Comparison of ENCODE assay signal across 36 cellular contexts in the genomic region with DNA sequence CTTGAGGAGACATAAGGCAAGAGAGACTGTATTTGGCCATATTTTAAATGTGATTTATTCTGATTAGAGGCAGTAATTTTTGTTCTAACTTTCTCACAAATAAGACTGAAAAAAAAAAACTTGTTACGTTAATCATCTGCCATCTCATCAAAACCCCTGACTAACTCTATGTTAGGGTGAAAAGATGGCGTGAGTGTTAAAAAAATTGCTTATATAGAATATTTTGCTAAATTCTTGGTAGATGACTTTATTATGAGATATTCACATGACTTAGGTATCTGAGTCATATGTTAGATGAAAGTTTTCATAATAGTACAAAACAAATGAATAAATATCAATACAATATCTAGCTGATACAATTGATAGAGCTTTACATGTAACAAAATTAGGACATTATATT.
"Had no signal": no experiment of that assay in that cellular context is flagged by ENCODE, and none has a peak within 500 bp of the region (broad histone marks: within the 10 kb centered on the region; RNA-seq: fewer than 3 reads in every experiment).

No MANE protein-coding gene starts in this region.

- H3K4me1 ChIP-seq: adrenal gland, body of pancreas, breast epithelium had no signal

- H3K27me3 Mint-ChIP-seq: activated CD4-positive, alpha-beta memory T cell treated with anti-CD3 and anti-CD28 coated beads, Interleukin-2, amount 10 ng/mL, durations not matched to agents 7 days and 5 days; activated CD4-positive, alpha-beta T cell treated with anti-CD3 and anti-CD28 coated beads for 36 hours; activated CD4-positive, alpha-beta T cell treated with anti-CD3 and anti-CD28 coated beads, Interleukin-2, amount 10 ng/mL, durations not matched to agents 7 days and 5 days; activated naive CD8-positive, alpha-beta T cell treated with anti-CD3 and anti-CD28 coated beads for 36 hours; activated T-helper 17 cell treated with anti-CD3 and anti-CD28 coated beads, Interleukin-2, amount 50 U/mL, for 72 hours had no signal

- DNase-seq: activated CD4-positive, alpha-beta memory T cell treated with anti-CD3 and anti-CD28 coated beads, Interleukin-2, amount 10 ng/mL, durations not matched to agents 7 days and 5 days; activated CD4-positive, alpha-beta T cell treated with anti-CD3 and anti-CD28 coated beads for 1 hour; activated CD4-positive, alpha-beta T cell treated with anti-CD3 and anti-CD28 coated beads for 36 hours; activated CD4-positive, alpha-beta T cell treated with anti-CD3 and anti-CD28 coated beads for 48 hours; activated CD4-positive, alpha-beta T cell treated with anti-CD3 and anti-CD28 coated beads, Interleukin-2, amount 10 ng/mL, durations not matched to agents 7 days and 5 days; activated CD4-positive, alpha-beta T cell treated with anti-CD3 and anti-CD28 coated beads, Interleukin-2, amount 50 U/mL, for 48 hours; activated CD4-positive, CD25-positive, alpha-beta regulatory T cell; activated CD8-positive, alpha-beta memory T cell treated with anti-CD3 and anti-CD28 coated beads, Interleukin-2, amount 50 U/mL, for 4 hours; activated effector memory CD4-positive, alpha-beta T cell treated with anti-CD3 and anti-CD28 coated beads, Interleukin-2, amount 50 U/mL, for 16 hours; activated gamma-delta T cell treated with Interleukin-2 at 50 U/mL for 16 hours; activated naive CD4-positive, alpha-beta T cell; activated naive CD4-positive, alpha-beta T cell treated with anti-CD3 and anti-CD28 coated beads for 36 hours; activated naive CD4-positive, alpha-beta T cell treated with anti-CD3 and anti-CD28 coated beads, Interleukin-2, amount 50 U/mL, for 16 hours; activated naive CD8-positive, alpha-beta T cell treated with anti-CD3 and anti-CD28 coated beads for 36 hours; activated T-cell treated with anti-CD3 and anti-CD28 coated beads for 4 hours; activated T-cell treated with anti-CD3 and anti-CD28 coated beads, Interleukin-2, amount 50 U/mL, for 1 hour; activated T-cell treated with anti-CD3 and anti-CD28 coated beads, Interleukin-2, amount 50 U/mL, for 4 hours; activated T-cell treated with anti-CD3 and anti-CD28 coated beads, Interleukin-2, amount 50 U/mL, for 72 hours; adrenal gland; amniotic stem cell; aorta; body of pancreas; brain microvascular endothelial cell; central memory CD4-positive, alpha-beta T cell; T-helper 1 cell; T-helper 2 cell; T-helper 9 cell; WERI-Rb-1 had no signal

- ATAC-seq: activated CD4-positive, alpha-beta T cell treated with anti-CD3 and anti-CD28 coated beads for 36 hours; activated CD4-positive, CD25-positive, alpha-beta regulatory T cell treated with anti-CD3 and anti-CD28 coated beads, Interleukin-2, amount 50 U/mL, for 24 hours; activated naive CD4-positive, alpha-beta T cell treated with anti-CD3 and anti-CD28 coated beads, Interleukin-2, amount 50 U/mL, for 72 hours; activated T-cell treated with anti-CD3 and anti-CD28 coated beads, Interleukin-2, amount 50 U/mL, for 4 hours; activated T-cell treated with anti-CD3 and anti-CD28 coated beads, Interleukin-2, amount 50 U/mL, for 72 hours; activated T-helper 17 cell treated with anti-CD3 and anti-CD28 coated beads, Interleukin-2, amount 50 U/mL, for 72 hours; body of pancreas; WTC11 had no signal

- H3K27me3 ChIP-seq: adrenal gland, body of pancreas, brain microvascular endothelial cell, breast epithelium had no signal

- H3K4me3 Mint-ChIP-seq: activated CD4-positive, alpha-beta memory T cell treated with anti-CD3 and anti-CD28 coated beads, Interleukin-2, amount 10 ng/mL, durations not matched to agents 7 days and 5 days; activated CD4-positive, alpha-beta T cell treated with anti-CD3 and anti-CD28 coated beads for 36 hours; activated CD4-positive, alpha-beta T cell treated with anti-CD3 and anti-CD28 coated beads, Interleukin-2, amount 10 ng/mL, durations not matched to agents 7 days and 5 days; activated naive CD4-positive, alpha-beta T cell treated with anti-CD3 and anti-CD28 coated beads for 36 hours; activated naive CD8-positive, alpha-beta T cell treated with anti-CD3 and anti-CD28 coated beads for 36 hours; activated T-cell treated with anti-CD3 and anti-CD28 coated beads, Interleukin-2, amount 50 U/mL, for 4 hours; activated T-cell treated with anti-CD3 and anti-CD28 coated beads, Interleukin-2, amount 50 U/mL, for 72 hours; activated T-helper 1 cell treated with anti-CD3 and anti-CD28 coated beads, Interleukin-12 subunit alpha, Interleukin-12 subunit beta, Interleukin-2, Interleukin-4 antibody, amounts not matched to agents 30 ng/mL and 10 ng/mL and 1 ng/mL, durations not matched to agents 14 hours and 24 hours and 36 hours; activated T-helper 17 cell treated with anti-CD3 and anti-CD28 coated beads, Interleukin-2, amount 50 U/mL, for 72 hours; T-helper 1 cell treated with Interleukin-12 subunit alpha and Interleukin-12 subunit beta and Interleukin-4 antibody, amounts not matched to agents 30 μg/mL and 1 μg/mL, for 36 hours; T-helper 2 cell treated with Interferon-gamma antibody and Interleukin-4, amounts not matched to agents 5 μg/mL and 100 μg/mL, for 36 hours; WTC11 had no signal

- H3K4me3 ChIP-seq: adrenal gland, body of pancreas, breast epithelium had no signal

- H3K27ac ChIP-seq: adrenal gland, body of pancreas, brain microvascular endothelial cell, breast epithelium, WERI-Rb-1 had no signal

- H3K36me3 Mint-ChIP-seq: activated naive CD4-positive, alpha-beta T cell treated with anti-CD3 and anti-CD28 coated beads, Interleukin-2, amount 50 U/mL, for 72 hours; activated naive CD8-positive, alpha-beta T cell treated with anti-CD3 and anti-CD28 coated beads for 36 hours had no signal

- H3K4me1 Mint-ChIP-seq: activated CD4-positive, alpha-beta memory T cell treated with anti-CD3 and anti-CD28 coated beads, Interleukin-2, amount 10 ng/mL, durations not matched to agents 7 days and 5 days; activated CD4-positive, alpha-beta T cell treated with anti-CD3 and anti-CD28 coated beads for 36 hours; activated CD4-positive, alpha-beta T cell treated with anti-CD3 and anti-CD28 coated beads, Interleukin-2, amount 10 ng/mL, durations not matched to agents 7 days and 5 days; activated naive CD8-positive, alpha-beta T cell treated with anti-CD3 and anti-CD28 coated beads for 36 hours; activated T-helper 17 cell treated with anti-CD3 and anti-CD28 coated beads, Interleukin-2, amount 50 U/mL, for 72 hours had no signal

- H3K27ac Mint-ChIP-seq: activated CD4-positive, alpha-beta memory T cell treated with anti-CD3 and anti-CD28 coated beads, Interleukin-2, amount 10 ng/mL, durations not matched to agents 7 days and 5 days; activated CD4-positive, alpha-beta T cell treated with anti-CD3 and anti-CD28 coated beads for 36 hours; activated CD4-positive, alpha-beta T cell treated with anti-CD3 and anti-CD28 coated beads, Interleukin-2, amount 10 ng/mL, durations not matched to agents 7 days and 5 days; activated naive CD4-positive, alpha-beta T cell treated with anti-CD3 and anti-CD28 coated beads for 36 hours; activated naive CD4-positive, alpha-beta T cell treated with anti-CD3 and anti-CD28 coated beads, Interleukin-2, amount 50 U/mL, for 72 hours; activated naive CD8-positive, alpha-beta T cell treated with anti-CD3 and anti-CD28 coated beads for 36 hours; activated T-cell treated with anti-CD3 and anti-CD28 coated beads, Interleukin-2, amount 50 U/mL, for 72 hours; activated T-helper 1 cell treated with anti-CD3 and anti-CD28 coated beads, Interleukin-12 subunit alpha, Interleukin-12 subunit beta, Interleukin-2, Interleukin-4 antibody, amounts not matched to agents 30 ng/mL and 10 ng/mL and 1 ng/mL, durations not matched to agents 14 hours and 24 hours and 36 hours; activated T-helper 17 cell treated with anti-CD3 and anti-CD28 coated beads, Interleukin-2, amount 50 U/mL, for 72 hours; T-helper 1 cell treated with Interleukin-12 subunit alpha and Interleukin-12 subunit beta and Interleukin-4 antibody, amounts not matched to agents 30 μg/mL and 1 μg/mL, for 36 hours; T-helper 2 cell treated with Interferon-gamma antibody and Interleukin-4, amounts not matched to agents 5 μg/mL and 100 μg/mL, for 36 hours; WTC11 had no signal

- H3K9me3 Mint-ChIP-seq: activated CD4-positive, alpha-beta memory T cell treated with anti-CD3 and anti-CD28 coated beads, Interleukin-2, amount 10 ng/mL, durations not matched to agents 7 days and 5 days; activated CD4-positive, alpha-beta T cell treated with anti-CD3 and anti-CD28 coated beads, Interleukin-2, amount 10 ng/mL, durations not matched to agents 7 days and 5 days; activated T-cell treated with anti-CD3 and anti-CD28 coated beads, Interleukin-2, amount 50 U/mL, for 4 hours; activated T-helper 1 cell treated with anti-CD3 and anti-CD28 coated beads, Interleukin-12 subunit alpha, Interleukin-12 subunit beta, Interleukin-2, Interleukin-4 antibody, amounts not matched to agents 30 ng/mL and 10 ng/mL and 1 ng/mL, durations not matched to agents 14 hours and 24 hours and 36 hours; activated T-helper 17 cell treated with anti-CD3 and anti-CD28 coated beads, Interleukin-2, amount 50 U/mL, for 72 hours; T-helper 1 cell treated with Interleukin-12 subunit alpha and Interleukin-12 subunit beta and Interleukin-4 antibody, amounts not matched to agents 30 μg/mL and 1 μg/mL, for 36 hours; T-helper 2 cell treated with Interferon-gamma antibody and Interleukin-4, amounts not matched to agents 5 μg/mL and 100 μg/mL, for 36 hours had no signal

- H3K36me3 ChIP-seq: adrenal gland, brain microvascular endothelial cell, breast epithelium, WERI-Rb-1 had no signal

- H3K9me3 ChIP-seq: adrenal gland, body of pancreas, breast epithelium had no signal
